15 cellular contexts compared by ENCODE assay signal in genomic region chr2:74831693-74832530, GRCh38. TPM values are rescaled to one million over a fixed set of nuclear protein-coding genes. Genes with fewer than 3 reads are reported as not detected.
A peak's percentile ranks its signal among the peaks of the same experiment; 100 is the strongest.
DNase-seq lines count a peak whose midpoint lies in the region; ATAC-seq, FAIRE-seq and TF ChIP-seq lines count a peak whose summit lies in the region.
"Had no signal": no experiment of that assay in that cellular context is flagged by ENCODE, and none has a peak within 500 bp of the region (broad histone marks: within the 10 kb centered on the region; RNA-seq: fewer than 3 reads in every experiment).

No MANE protein-coding gene starts in this region.

- H3K9me3 ChIP-seq in naive thymus-derived CD4-positive, alpha-beta T cell (ENCODE audit: control insufficient read depth in 2 of 3, low read length in 3 of 3): no peaks in the 10 kb centered on the region
- no peaks in the 10 kb centered on the region for H3K9me3 ChIP-seq in left ventricle myocardium inferior (replicated peaks)
- H3K9me3 ChIP-seq: suprapubic skin had no signal

- peak overlapping the region; percentile 47 for H3K27ac Mint-ChIP-seq in activated B cell treated with CpG ODN at 0.5 μM for 24 hours
- peak overlapping the region in 2 of 9 donors; percentile 15 to 47 for H3K27ac Mint-ChIP-seq in naive thymus-derived CD4-positive, alpha-beta T cell
- H3K27ac Mint-ChIP-seq: activated naive CD4-positive, alpha-beta T cell treated with anti-CD3 and anti-CD28 coated beads, Interleukin-2, amount 10 ng/mL, durations not matched to agents 7 days and 5 days had no signal

- DNase-seq in Caki2 (ENCODE audit: low read depth) (peak; percentile 78), Kasumi-1 (lab: John Stamatoyannopoulos, UW) (peak; percentile 80 to 86), activated B cell treated with CpG ODN at 0.5 μM for 24 hours (no peak), GM19239 (ENCODE audit: insufficient read length, low spot score) (no peak), left ventricle myocardium inferior (no peak), posterior cingulate gyrus (no peak), omental fat pad (ENCODE audit: low spot score) (no peak)
- DNase-seq in naive thymus-derived CD4-positive, alpha-beta T cell: no peak
- DNase-seq: activated naive CD4-positive, alpha-beta T cell treated with anti-CD3 and anti-CD28 coated beads, Interleukin-2, amount 10 ng/mL, durations not matched to agents 7 days and 5 days; dorsolateral prefrontal cortex; stimulated activated CD4-positive, alpha-beta T cell treated with anti-CD3 and anti-CD28 coated beads, Interleukin-4, amount 100 ng/mL, for 1 hour; WERI-Rb-1 had no signal

- peaks cover 25% of the 10 kb centered on the region for H3K4me1 Mint-ChIP-seq in activated B cell treated with CpG ODN at 0.5 μM for 24 hours
- H3K4me1 Mint-ChIP-seq in naive thymus-derived CD4-positive, alpha-beta T cell: peaks cover 13 to 34% (median 18%) of the 10 kb centered on the region in 7 donors

- H3K36me3 ChIP-seq in naive thymus-derived CD4-positive, alpha-beta T cell (ENCODE audit: control insufficient read depth in 2 of 3, insufficient read depth in 3 of 3, low read length in 3 of 3): peaks cover 0 to 4% (median 0%) of the 10 kb centered on the region in 3 experiments
- H3K36me3 ChIP-seq in left ventricle myocardium inferior: no peaks in the 10 kb centered on the region
- H3K36me3 ChIP-seq: neural progenitor cell, suprapubic skin, WERI-Rb-1 had no signal

- CTCF ChIA-PET in activated B cell treated with CpG ODN at 0.5 μM for 24 hours (lab: Charles Lee): no interaction called here
- CTCF ChIA-PET in naive thymus-derived CD4-positive, alpha-beta T cell (lab: Charles Lee): no interaction called here

- H3K27me3 Mint-ChIP-seq in activated B cell treated with CpG ODN at 0.5 μM for 24 hours: no peaks in the 10 kb centered on the region
- peaks cover 0 to 10% (median 0%) of the 10 kb centered on the region in 5 donors for H3K27me3 Mint-ChIP-seq in naive thymus-derived CD4-positive, alpha-beta T cell

- peaks cover 14 to 21% of the 10 kb centered on the region in 2 donors for H3K4me1 ChIP-seq in naive thymus-derived CD4-positive, alpha-beta T cell (ENCODE audit: control insufficient read depth in 2 of 2, insufficient read depth in 2 of 2, low read length in 2 of 2)
- peaks cover 29% of the 10 kb centered on the region for H3K4me1 ChIP-seq in left ventricle myocardium inferior

- peak overlapping the region; percentile 47 for H3K4me3 Mint-ChIP-seq in activated B cell treated with CpG ODN at 0.5 μM for 24 hours
- H3K4me3 Mint-ChIP-seq in naive thymus-derived CD4-positive, alpha-beta T cell: peak overlapping the region in 6 of 10 donors; percentile 1 to 72 (median 6)
- H3K4me3 Mint-ChIP-seq: activated naive CD4-positive, alpha-beta T cell treated with anti-CD3 and anti-CD28 coated beads, Interleukin-2, amount 10 ng/mL, durations not matched to agents 7 days and 5 days had no signal

- no peaks in the 10 kb centered on the region for H3K9me3 Mint-ChIP-seq in activated B cell treated with CpG ODN at 0.5 μM for 24 hours
- peaks cover 0 to 2% (median 0%) of the 10 kb centered on the region in 11 donors for H3K9me3 Mint-ChIP-seq in naive thymus-derived CD4-positive, alpha-beta T cell
- H3K9me3 Mint-ChIP-seq: activated naive CD4-positive, alpha-beta T cell treated with anti-CD3 and anti-CD28 coated beads, Interleukin-2, amount 10 ng/mL, durations not matched to agents 7 days and 5 days; neural progenitor cell had no signal

- no peak for ATAC-seq in activated B cell treated with CpG ODN at 0.5 μM for 24 hours (ENCODE audit: low read depth)
- peak; percentile 17 for ATAC-seq in naive thymus-derived CD4-positive, alpha-beta T cell
- no peak for ATAC-seq in omental fat pad (ENCODE audit: low FRiP score)

- TF ChIP-seq CTCF in activated B cell treated with CpG ODN at 0.5 μM for 24 hours (IDR thresholded peaks at IDR 0.05): no peak
- TF ChIP-seq CTCF in left ventricle myocardium inferior (IDR thresholded peaks at IDR 0.05; ENCODE audit: borderline replicate concordance): no peak
- TF ChIP-seq CTCF in omental fat pad (IDR thresholded peaks at IDR 0.05): no peak

- FAIRE-seq in GM19239 (lab: Jason Lieb, UNC): no peak

- in situ Hi-C loops in Caki2 (cut with HindIII; ENCODE audit: low pct_unique_long_range_greater_than_20kb, low sequenced_read_pairs): no loop called here

- no peak overlapping the region for H3K4me3 ChIP-seq in naive thymus-derived CD4-positive, alpha-beta T cell (ENCODE audit: low read length)
- H3K4me3 ChIP-seq in left ventricle myocardium inferior: no peak overlapping the region
- H3K4me3 ChIP-seq: dorsolateral prefrontal cortex, neural progenitor cell, suprapubic skin had no signal

- no peak overlapping the region for H3K27ac ChIP-seq in naive thymus-derived CD4-positive, alpha-beta T cell (ENCODE audit: low read depth, low read length)
- no peak overlapping the region for H3K27ac ChIP-seq in left ventricle myocardium inferior (replicated peaks)
- H3K27ac ChIP-seq: dorsolateral prefrontal cortex, KMS-11, neural progenitor cell, suprapubic skin, WERI-Rb-1 had no signal

- H3K27me3 ChIP-seq in naive thymus-derived CD4-positive, alpha-beta T cell (ENCODE audit: control insufficient read depth in 2 of 2, insufficient read depth in 2 of 2, low read length in 2 of 2): no peaks in the 10 kb centered on the region
- peaks cover 27% of the 10 kb centered on the region for H3K27me3 ChIP-seq in left ventricle myocardium inferior (ENCODE audit: low read depth)
- H3K27me3 ChIP-seq: suprapubic skin had no signal

- H3K36me3 Mint-ChIP-seq in activated B cell treated with CpG ODN at 0.5 μM for 24 hours (ENCODE audit: low read depth): peaks cover 4% of the 10 kb centered on the region
- peaks cover 0 to 8% (median 0%) of the 10 kb centered on the region in 5 donors for H3K36me3 Mint-ChIP-seq in naive thymus-derived CD4-positive, alpha-beta T cell

- POLR2A ChIA-PET in activated B cell treated with CpG ODN at 0.5 μM for 24 hours (lab: Charles Lee): no interaction called here
- POLR2A ChIA-PET in naive thymus-derived CD4-positive, alpha-beta T cell (lab: Charles Lee): interaction anchor here (0.7 to 1.6 kb wide), 3 partner anchors 9 to 183 kb away, joined by 4 read pairs; no protein-coding TSS in a partner anchor

- intact Hi-C loops in activated B cell treated with CpG ODN at 0.5 μM for 24 hours (cut with micrococcal nuclease) (loop anchor here (10.0 kb wide), 2 partner anchors 327 to 603 kb away; partner anchors contain the start of gene PCGF1), left ventricle myocardium inferior (cut with micrococcal nuclease) (no loop called here), posterior cingulate gyrus (cut with DNase I) (no loop called here)
- intact Hi-C loops in naive thymus-derived CD4-positive, alpha-beta T cell (cut with micrococcal nuclease): loop anchor here (10.0 kb wide), 4 partner anchors 637 to 1597 kb away; partner anchors contain the start of genes ALMS1 (in 1 of the 2), CCT7 (in 1 of the 2), GCFC2 (in 1 of the 2) and MTHFD2 (in 1 of the 2)

RNA-seq across cellular contexts. Expression of gene HK2, which starts 2.0 kb away (rescaled TPM):
- 37.4 and 45.6 TPM in 2 replicates for total RNA-seq in Caki2 (2014; rRNA removed; shearing (Covaris generic); ENCODE audit: low replicate concordance)
- total RNA-seq in activated B cell treated with CpG ODN at 0.5 μM for 24 hours: 14.5 and 15.3 TPM in 2 replicates
- total RNA-seq in naive thymus-derived CD4-positive, alpha-beta T cell: 10 to 100 TPM; 11.1 to 74.6 (median 17.7) TPM
- polyA plus RNA-seq in naive thymus-derived CD4-positive, alpha-beta T cell: 1 to 10 TPM; 3.6 to 6.3 TPM
- 19.0 TPM for total RNA-seq in left ventricle myocardium inferior
- 10 to 100 TPM; 31.3 to 79.9 (median 43.8) TPM for total RNA-seq in omental fat pad

Comparison
In these comparisons a context has a peak if more than half of its experiments do, and no peak if none do; other contexts are left out.
1. DNase-seq: peak in Caki2 (single experiment) and Kasumi-1 (2 of 2); none in activated B cell treated with CpG ODN at 0.5 μM for 24 hours (single experiment), naive thymus-derived CD4-positive, alpha-beta T cell (0 of 9), GM19239 (single experiment), left ventricle myocardium inferior (single experiment), posterior cingulate gyrus (0 of 10) and omental fat pad (single experiment).
2. intact Hi-C loops: an anchor here in activated B cell treated with CpG ODN at 0.5 μM for 24 hours (10.0 kb wide) and naive thymus-derived CD4-positive, alpha-beta T cell (10.0 kb wide); none called in left ventricle myocardium inferior and posterior cingulate gyrus.